In genomic region chr1:10074059-10074854, GRCh38 we compare ENCODE assay signal across 1 cellular context.
TF ChIP-seq lines count a peak whose summit lies in the region.

No MANE protein-coding gene starts in this region.

TF ChIP-seq in K562, 482 proteins besides CTCF, POLR2A, EP300 and RAD21 (continued from another document):
- TF ChIP-seq AFF4 (CRISPR knock-in tag; IDR thresholded peaks at IDR 0.05) (no peak), BRD9 (IDR thresholded peaks at IDR 0.05; ENCODE audit: low read depth, partially characterized antibody) (no peak), MAX (CRISPR knock-in tag; IDR thresholded peaks at IDR 0.05) (no peak), ZNF609 (CRISPR knock-in tag; IDR thresholded peaks at IDR 0.05; ENCODE audit: borderline replicate concordance) (0 out of 2 replicates have a peak, but pooled peaks have one; percentile 68), ARHGAP35 (IDR thresholded peaks at IDR 0.05; ENCODE audit: partially characterized antibody) (no peak), HDAC1 (IDR thresholded peaks at IDR 0.05) (0 out of 4 replicates have a peak, but pooled peaks of 1 of the 2 experiments have one; percentile 46), CAMTA2 (CRISPR knock-in tag; conservative IDR thresholded peaks at IDR 0.05) (no peak), CXXC5 (CRISPR knock-in tag; IDR thresholded peaks at IDR 0.05) (peak; percentile 14; the same call in 1 of the 2 replicates), PBX2 (CRISPR knock-in tag; IDR thresholded peaks at IDR 0.05; ENCODE audit: low read depth) (no peak), PBX2 (tag; conservative IDR thresholded peaks at IDR 0.05; ENCODE audit: low read depth) (no peak), RCOR1 (IDR thresholded peaks at IDR 0.05; ENCODE audit: borderline replicate concordance in 1 of 2, low read depth in 2 of 2, low read length in 2 of 2) (peak in 1 of 2 experiments; percentile 47; a peak in 1 of 4 replicates), E4F1 (CRISPR knock-in tag; IDR thresholded peaks at IDR 0.05; ENCODE audit: borderline replicate concordance) (no peak), SPI1 (IDR thresholded peaks at IDR 0.05; ENCODE audit: borderline replicate concordance, low read depth, low read length) (no peak), CBX2 (IDR thresholded peaks at IDR 0.05; ENCODE audit: insufficient read depth, low read length, poor library complexity, severe bottlenecking) (no peak), ZBTB11 (CRISPR knock-in tag; IDR thresholded peaks at IDR 0.05) (0 out of 6 replicates have a peak, but pooled peaks of 1 of the 3 experiments have one; percentile 19), SAP30 (IDR thresholded peaks at IDR 0.05; ENCODE audit: borderline replicate concordance, insufficient read depth, low read depth, low read length, poor library complexity, severe bottlenecking) (no peak), HMBOX1 (IDR thresholded peaks at IDR 0.05) (0 out of 2 replicates have a peak, but pooled peaks have one; percentile 16), GTF2B (IDR thresholded peaks at IDR 0.05; ENCODE audit: extremely low read depth, insufficient read length) (no peak), RNF2 (IDR thresholded peaks at IDR 0.05) (no peak), JUN (IDR thresholded peaks at IDR 0.05; ENCODE audit: borderline replicate concordance, low read depth, low read length) (peak; percentile 65; the same call in 1 of the 2 replicates), JUN (CRISPR knock-in tag; IDR thresholded peaks at IDR 0.05; ENCODE audit: borderline replicate concordance) (no peak), HNRNPL (IDR thresholded peaks at IDR 0.05; ENCODE audit: low read depth, low read length) (no peak), HCFC1 (IDR thresholded peaks at IDR 0.05; ENCODE audit: low read depth, low read length) (no peak), FOXP1 (CRISPR knock-in tag; IDR thresholded peaks at IDR 0.05) (no peak), NR2C1 (IDR thresholded peaks at IDR 0.05) (no peak), NR2C1 (tag; IDR thresholded peaks at IDR 0.05) (no peak), FOXK1 (CRISPR knock-in tag; IDR thresholded peaks at IDR 0.05; ENCODE audit: borderline replicate concordance) (no peak), KAT8 (IDR thresholded peaks at IDR 0.05; ENCODE audit: low read depth) (no peak), ZNF589 (CRISPR knock-in tag; IDR thresholded peaks at IDR 0.05; ENCODE audit: low read depth) (peak; percentile 68; the same call in 1 of the 2 replicates), ZNF717 (CRISPR knock-in tag; IDR thresholded peaks at IDR 0.05) (no peak), SAFB (IDR thresholded peaks at IDR 0.05; ENCODE audit: borderline replicate concordance, low read depth, low read length) (no peak), ZKSCAN1 (IDR thresholded peaks at IDR 0.05; ENCODE audit: low read depth, low read length) (no peak), ZBTB34 (CRISPR knock-in tag; IDR thresholded peaks at IDR 0.05) (no peak), SMAD4 (CRISPR knock-in tag; conservative IDR thresholded peaks at IDR 0.05) (peak; percentile 83), MIER1 (IDR thresholded peaks at IDR 0.05; ENCODE audit: low read depth) (no peak), ZNF124 (CRISPR knock-in tag; IDR thresholded peaks at IDR 0.05) (no peak), ZNF77 (CRISPR knock-in tag; IDR thresholded peaks at IDR 0.05) (no peak), TCF3 (CRISPR knock-in tag; IDR thresholded peaks at IDR 0.05) (0 out of 2 replicates have a peak, but pooled peaks have one; percentile 5), TBL1XR1 (IDR thresholded peaks at IDR 0.05; ENCODE audit: low read length in 2 of 2) (no peak)
